8 cellular contexts compared by ENCODE assay signal in genomic region chr6:1310628-1311399, GRCh38. TPM values are rescaled to one million over a fixed set of nuclear protein-coding genes. Genes with fewer than 3 reads are reported as not detected.
DNase-seq lines count a peak whose midpoint lies in the region; ATAC-seq and TF ChIP-seq lines count a peak whose summit lies in the region.

No MANE protein-coding gene starts in this region.

- intact Hi-C loops in psoas muscle (cut with DNase I), result loop anchor here in 1 of 2 donors (10.0 kb wide), 1 partner anchor 186 kb away; no protein-coding TSS in a partner anchor

- peak overlapping the region; percentile 53 for H3K4me3 ChIP-seq in fibroblast of the aortic adventitia (ENCODE audit: low read depth, low read length)
- peak overlapping the region; percentile 63 for H3K4me3 ChIP-seq in psoas muscle

- H3K4me1 ChIP-seq in psoas muscle, result peaks cover 4% of the 10 kb centered on the region

- WGBS in psoas muscle, 3 donors, result 1 to 3% (median 2%) methylated on average over 43 of the region's 43 CpGs

- no peak for ATAC-seq in psoas muscle
- no peak for ATAC-seq in activated CD4-positive, CD25-positive, alpha-beta regulatory T cell treated with anti-CD3 and anti-CD28 coated beads, Interleukin-2, amount 50 U/mL, for 24 hours

- in situ Hi-C loops in GM13977 (cut with MboI; ENCODE audit: low pct_unique_long_range_greater_than_20kb, low sequenced_read_pairs, unreplicated experiment), result no loop called here

- TF ChIP-seq CTCF in fibroblast of the aortic adventitia (IDR thresholded peaks at IDR 0.05; ENCODE audit: insufficient read depth, low read length) (no peak), psoas muscle (IDR thresholded peaks at IDR 0.05) (no peak), GM13977 (IDR thresholded peaks at IDR 0.05; ENCODE audit: extremely low read depth, insufficient read depth, missing control alignments) (no peak)

- peaks cover 2% of the 10 kb centered on the region for H3K9me3 ChIP-seq in psoas muscle

- DNase-seq in Daoy (ENCODE audit: low read depth) (peak; percentile 67), SW480 (ENCODE audit: low spot score) (peak; percentile 78), fibroblast of the aortic adventitia (ENCODE audit: low read depth) (no peak), psoas muscle (no peak), GM13977 (ENCODE audit: low spot score) (no peak), NCI-H1930 (lab: John Stamatoyannopoulos, UW) (no peak), COR-L47 (lab: John Stamatoyannopoulos, UW) (no peak)

- no peaks in the 10 kb centered on the region for H3K36me3 ChIP-seq in psoas muscle (ENCODE audit: insufficient read depth in 1 of 2, low read depth in 1 of 2)

- peaks cover 19 to 77% (median 25%) of the 10 kb centered on the region in 3 donors for H3K27me3 ChIP-seq in psoas muscle (ENCODE audit: insufficient read depth in 3 of 3, low read length in 2 of 3)

- no peak overlapping the region for H3K27ac ChIP-seq in psoas muscle

RNA-seq across cellular contexts. Expression of gene FOXQ1, which starts 1.1 kb away (rescaled TPM):
- total RNA-seq in Daoy (2014; rRNA removed; shearing (Covaris generic)), result 0.06 and 0.63 TPM in 2 replicates
- total RNA-seq in fibroblast of the aortic adventitia (ENCODE audit: low replicate concordance), result 1.3 TPM in 1 of 2 replicates, not detected in the other
- not detected for total RNA-seq in psoas muscle
- polyA plus RNA-seq in psoas muscle, result under 1 TPM in 1 of 3 donors, not detected in 2; 0.01 TPM

Comparison
In these comparisons a context has a peak if more than half of its experiments do, and no peak if none do; other contexts are left out.
1. DNase-seq: peak in Daoy (single experiment) and SW480 (single experiment); none in fibroblast of the aortic adventitia (single experiment), psoas muscle (0 of 2), GM13977 (single experiment), NCI-H1930 (0 of 2) and COR-L47 (single experiment).